In the genomic region with DNA sequence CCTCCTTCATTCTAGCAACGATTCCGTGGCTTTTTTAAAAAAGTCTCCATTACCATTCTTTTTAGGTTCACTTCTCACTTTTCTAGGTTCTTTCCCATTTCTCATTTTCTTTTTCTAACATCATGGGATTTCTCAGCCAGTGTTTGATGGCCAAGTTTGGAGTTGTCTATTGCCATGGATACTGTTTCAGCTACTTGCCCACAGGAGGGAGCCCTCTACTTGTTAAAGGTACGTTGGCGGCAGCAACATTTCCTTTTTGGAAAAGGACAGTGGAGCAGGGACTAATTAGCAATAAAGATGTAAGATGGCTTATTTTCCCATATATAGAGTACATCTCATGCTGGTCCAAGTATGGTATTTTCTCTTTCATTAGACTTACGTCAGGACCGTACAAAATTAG, we compare ENCODE assay signal across 8 cellular contexts.
DNase-seq lines count a peak whose midpoint lies in the region; ATAC-seq, FAIRE-seq and TF ChIP-seq lines count a peak whose summit lies in the region.
"Had no signal": no experiment of that assay in that cellular context is flagged by ENCODE, and none has a peak within 500 bp of the region (broad histone marks: within the 10 kb centered on the region; RNA-seq: fewer than 3 reads in every experiment).

No MANE protein-coding gene starts in this region.

- no peak for TF ChIP-seq EP300 in H1 (IDR thresholded peaks at IDR 0.05; ENCODE audit: borderline replicate concordance in 1 of 2, low read depth in 2 of 2, low read length in 2 of 2)

- no peak overlapping the region for H3K18ac ChIP-seq in H9 (ENCODE audit: insufficient read length, low read depth, low read length)
- H3K18ac ChIP-seq in H1 (ENCODE audit: extremely low read depth, low read length) = no peak overlapping the region

- H3K79me2 ChIP-seq in H9 (ENCODE audit: insufficient read depth, low read length) (no peaks in the 10 kb centered on the region), H1 (ENCODE audit: control insufficient read depth in 1 of 2, insufficient read depth in 2 of 2, low read length in 2 of 2) (no peaks in the 10 kb centered on the region)

- no peak overlapping the region for H4K91ac ChIP-seq in H9 (ENCODE audit: insufficient read length, low read depth, low read length)
- no peak overlapping the region for H4K91ac ChIP-seq in H1 (replicated peaks; ENCODE audit: insufficient read length, low read length)

- peak; percentile 95 to 97 for TF ChIP-seq RAD21 in H1 (IDR thresholded peaks at IDR 0.05 in 1 of 2, conservative IDR thresholded peaks at IDR 0.05 in 1 of 2; ENCODE audit: low read depth in 2 of 2, low read length in 2 of 2)

- CTCF ChIA-PET in H1 (lab: Charles Lee; ENCODE audit: partially characterized antibody) = interaction anchor here (0.7 kb wide), 1 partner anchor 24 kb away, joined by 3 read pairs; no protein-coding TSS in a partner anchor

- ATAC-seq in HG02588 (IDR thresholded peaks at IDR 0.05; ENCODE audit: unreplicated experiment) = no peak
- ATAC-seq: naive thymus-derived CD8-positive, alpha-beta T cell had no signal

- H3K9me3 ChIP-seq in H9 (ENCODE audit: control insufficient read depth, low read depth, low read length) (peaks cover 20% of the 10 kb centered on the region), H1 (ENCODE audit: insufficient read depth in 2 of 2, low read depth in 1 of 2, low read length in 1 of 2) (peaks cover 21 to 23% of the 10 kb centered on the region in 2 experiments)

- H4K5ac ChIP-seq in H9 (ENCODE audit: insufficient read length, low read depth, low read length) (no peak overlapping the region), H1 (ENCODE audit: insufficient read length, low read depth, low read length) (no peak overlapping the region)

- peaks cover 14 to 15% (median 15%) of the 10 kb centered on the region in 3 experiments for H3K36me3 Mint-ChIP-seq in H9 (ENCODE audit: insufficient read depth in 1 of 3, low read depth in 3 of 3)

- H3K79me1 ChIP-seq in H9 (ENCODE audit: insufficient read depth, low read depth, low read length, poor library complexity, severe bottlenecking) (no peaks in the 10 kb centered on the region), H1 (ENCODE audit: low read depth, low read length) (no peaks in the 10 kb centered on the region)

- H3K27ac Mint-ChIP-seq in H9 = peak overlapping the region in 1 of 3 experiments; percentile 85; a peak in 1 of 7 replicates
- H3K27ac Mint-ChIP-seq: naive thymus-derived CD8-positive, alpha-beta T cell had no signal

- H3K23me2 ChIP-seq in H9 (ENCODE audit: insufficient read length, low read depth, low read length, poor library complexity, severe bottlenecking) (no peaks in the 10 kb centered on the region), H1 (ENCODE audit: low read depth, low read length) (no peaks in the 10 kb centered on the region; the same call in 1 of the 2 replicates)

- peaks cover 17 to 20% of the 10 kb centered on the region in 2 experiments for H3K4me1 Mint-ChIP-seq in H9
- H3K4me1 Mint-ChIP-seq: naive thymus-derived CD8-positive, alpha-beta T cell had no signal

- H2BK12ac ChIP-seq in H9 (ENCODE audit: insufficient read length, low read depth, low read length) (no peak overlapping the region), H1 (ENCODE audit: low read depth, low read length) (no peak overlapping the region)

- peak; percentile 72 for FAIRE-seq in H1 (lab: Jason Lieb, UNC)

- no peak overlapping the region for H3K4me3 Mint-ChIP-seq in H9
- H3K4me3 Mint-ChIP-seq: naive thymus-derived CD8-positive, alpha-beta T cell had no signal

- POLR2A ChIA-PET in H1 (lab: Charles Lee; ENCODE audit: partially characterized antibody) = no interaction called here

- no peak overlapping the region for H2AK5ac ChIP-seq in H9 (ENCODE audit: insufficient read length, low read length)
- no peak overlapping the region for H2AK5ac ChIP-seq in H1 (ENCODE audit: low read depth, low read length)

- H4K8ac ChIP-seq in H9 (replicated peaks; ENCODE audit: insufficient read length, low read depth, low read length) (no peak overlapping the region), H1 (ENCODE audit: extremely low read depth, insufficient read depth, low read length) (no peak overlapping the region)

- H3K23ac ChIP-seq in H9 (ENCODE audit: insufficient read length, low read depth, low read length) = no peak overlapping the region
- no peak overlapping the region for H3K23ac ChIP-seq in H1 (ENCODE audit: insufficient read length)

- no peaks in the 10 kb centered on the region for H3K4me1 ChIP-seq in H9 (ENCODE audit: insufficient read depth, low read length)
- H3K4me1 ChIP-seq in H1 (replicated peaks in 1 of 4; ENCODE audit: control insufficient read depth in 3 of 4, insufficient read depth in 4 of 4, low read length in 3 of 4) = peaks cover 0 to 2% (median 0%) of the 10 kb centered on the region in 4 experiments; a peak in 1 of 7 replicates

- WGBS in H9 (ENCODE audit: extremely low coverage, insufficient read length, low lambda C conversion rate) = no CpG with 5 or more reads among the region's 6 CpGs
- WGBS in H1 (ENCODE audit: extremely low coverage in 1 of 2, insufficient coverage in 1 of 2, insufficient read length in 1 of 2, insufficient replicate concordance in 2 of 2, low coverage in 1 of 2, low lambda C conversion rate in 2 of 2, missing lambda C conversion rate in 1 of 2), 2 experiments = 45% methylated on average over 6 of the region's 6 CpGs; no CpG with 5 or more reads in 1 of the 2 experiments

- H4K20me1 ChIP-seq in H9 (ENCODE audit: control insufficient read depth, insufficient read depth, insufficient read length) (no peaks in the 10 kb centered on the region), H1 (replicated peaks in 1 of 2; ENCODE audit: control insufficient read depth in 1 of 2, insufficient read depth in 2 of 2, low read length in 2 of 2) (no peaks in the 10 kb centered on the region)

- H3K27ac ChIP-seq in H9 (ENCODE audit: insufficient read length, low read depth, low read length) (no peak overlapping the region), H1 (ENCODE audit: low read depth, low read length) (no peak overlapping the region)

- H2AFZ ChIP-seq in H9 (ENCODE audit: low read length) (no peak overlapping the region), H1 (ENCODE audit: low read length) (no peak overlapping the region)

- H3K9me3 Mint-ChIP-seq in H9 = peaks cover 18 to 19% of the 10 kb centered on the region in 2 experiments

- H3K4ac ChIP-seq in H9 (ENCODE audit: low read depth, low read length) (no peak overlapping the region), H1 (replicated peaks; ENCODE audit: insufficient read length, low read depth, low read length) (no peak overlapping the region)

- H2BK5ac ChIP-seq in H9 (ENCODE audit: insufficient read length, low read length) = no peak overlapping the region
- H2BK5ac ChIP-seq in H1 (ENCODE audit: low read depth, low read length) = no peak overlapping the region

- no peak overlapping the region for H3K14ac ChIP-seq in H9 (ENCODE audit: insufficient read depth, low read length)
- H3K14ac ChIP-seq in H1 (ENCODE audit: insufficient read length) = no peak overlapping the region

- H3T11ph ChIP-seq in H9 (ENCODE audit: low read length) = no peak overlapping the region

- H2BK120ac ChIP-seq in H9 (ENCODE audit: low read depth, low read length, poor library complexity, severe bottlenecking) (no peak overlapping the region), H1 (replicated peaks; ENCODE audit: low read depth, low read length) (no peak overlapping the region)

- H3K9ac ChIP-seq in H9 (ENCODE audit: extremely low read depth, insufficient read length, low read length) = no peak overlapping the region
- H3K9ac ChIP-seq in H1 (replicated peaks in 1 of 4; ENCODE audit: extremely low read depth in 1 of 4, low read depth in 3 of 4, low read length in 3 of 4) = no peak overlapping the region

- H2BK20ac ChIP-seq in H9 (ENCODE audit: low read depth, low read length, poor library complexity, severe bottlenecking) = no peak overlapping the region
- H2BK20ac ChIP-seq in H1 (ENCODE audit: low read length) = no peak overlapping the region

- H3K27me3 ChIP-seq in H9 (ENCODE audit: insufficient read depth, low read length) (no peaks in the 10 kb centered on the region), H1 (replicated peaks in 1 of 4; ENCODE audit: control insufficient read depth in 3 of 4, extremely low read depth in 1 of 4, insufficient read depth in 3 of 4, low read length in 3 of 4) (no peaks in the 10 kb centered on the region)

- H3K27me3 Mint-ChIP-seq in H9 (ENCODE audit: low read depth) = no peaks in the 10 kb centered on the region
- H3K27me3 Mint-ChIP-seq: naive thymus-derived CD8-positive, alpha-beta T cell had no signal

- H2BK15ac ChIP-seq in H9 (ENCODE audit: low read depth, low read length) = no peak overlapping the region
- no peak overlapping the region for H2BK15ac ChIP-seq in H1 (ENCODE audit: low read length)

- no peak for TF ChIP-seq POLR2A in H1 (IDR thresholded peaks at IDR 0.05; ENCODE audit: control extremely low read depth in 1 of 2, low read depth in 2 of 2, low read length in 2 of 2)

- peak; percentile 54 for DNase-seq in H9
- peak; percentile 8 for DNase-seq in NCI-H510A (lab: John Stamatoyannopoulos, UW)
- DNase-seq in H1 (ENCODE audit: low read depth in 1 of 2, low spot score in 2 of 2) = no peak
- peak; percentile 12 for DNase-seq in renal cortical epithelial cell (ENCODE audit: low read depth)
- DNase-seq in activated effector memory CD4-positive, alpha-beta T cell treated with Interleukin-2 at 50 U/mL for 16 hours = no peak
- no peak for DNase-seq in stimulated activated CD4-positive, alpha-beta T cell treated with anti-CD3 and anti-CD28 coated beads, Interleukin-1b, Interleukin-23, amount 100 ng/mL, for 48 hours
- DNase-seq: naive thymus-derived CD8-positive, alpha-beta T cell had no signal

- H3K56ac ChIP-seq in H9 (ENCODE audit: insufficient read length, low read depth, low read length) = no peak overlapping the region
- H3K56ac ChIP-seq in H1 (replicated peaks; ENCODE audit: insufficient read length, low read depth, low read length) = no peak overlapping the region

- TF ChIP-seq CTCF in H9 (conservative IDR thresholded peaks at IDR 0.05) (peak; percentile 88), H1 (IDR thresholded peaks at IDR 0.05; ENCODE audit: control extremely low read depth in 1 of 3, insufficient read depth in 1 of 3, low read depth in 1 of 3, low read length in 3 of 3) (peak; percentile 5 to 81 (median 75))

- H3K36me3 ChIP-seq in H1 (ENCODE audit: control insufficient read depth in 2 of 4, insufficient read depth in 4 of 4, low read length in 3 of 4) = peaks cover 0 to 4% (median 2%) of the 10 kb centered on the region in 4 experiments; a peak in 3 of 8 replicates

- H3K4me2 ChIP-seq in H9 (ENCODE audit: insufficient read depth, insufficient read length, low read length) (no peak overlapping the region), H1 (ENCODE audit: insufficient read depth in 1 of 2, low read depth in 2 of 2, low read length in 2 of 2) (no peak overlapping the region)

- no peak overlapping the region for H3K4me3 ChIP-seq in H1 (ENCODE audit: extremely low read depth in 1 of 4, insufficient read depth in 2 of 4, low read depth in 3 of 4, low read length in 4 of 4)

TF ChIP-seq in H1, 55 proteins besides CTCF, POLR2A, EP300 and RAD21 (continues in another document):
- TF ChIP-seq EGR1 (IDR thresholded peaks at IDR 0.05; ENCODE audit: borderline replicate concordance, low read depth, low read length) (no peak), SP1 (IDR thresholded peaks at IDR 0.05; ENCODE audit: low read depth, low read length) (no peak), SIN3A (conservative IDR thresholded peaks at IDR 0.05 in 1 of 2, IDR thresholded peaks at IDR 0.05 in 1 of 2; ENCODE audit: low read depth in 1 of 2, low read length in 2 of 2) (no peak)

Comparison
In these comparisons a context has a peak if more than half of its experiments do, and no peak if none do; other contexts are left out.
1. DNase-seq: peak in H9 (single experiment), NCI-H510A (single experiment) and renal cortical epithelial cell (single experiment); none in H1 (0 of 2), activated effector memory CD4-positive, alpha-beta T cell treated with Interleukin-2 at 50 U/mL for 16 hours (single experiment) and stimulated activated CD4-positive, alpha-beta T cell treated with anti-CD3 and anti-CD28 coated beads, Interleukin-1b, Interleukin-23, amount 100 ng/mL, for 48 hours (single experiment).